In the genomic region with DNA sequence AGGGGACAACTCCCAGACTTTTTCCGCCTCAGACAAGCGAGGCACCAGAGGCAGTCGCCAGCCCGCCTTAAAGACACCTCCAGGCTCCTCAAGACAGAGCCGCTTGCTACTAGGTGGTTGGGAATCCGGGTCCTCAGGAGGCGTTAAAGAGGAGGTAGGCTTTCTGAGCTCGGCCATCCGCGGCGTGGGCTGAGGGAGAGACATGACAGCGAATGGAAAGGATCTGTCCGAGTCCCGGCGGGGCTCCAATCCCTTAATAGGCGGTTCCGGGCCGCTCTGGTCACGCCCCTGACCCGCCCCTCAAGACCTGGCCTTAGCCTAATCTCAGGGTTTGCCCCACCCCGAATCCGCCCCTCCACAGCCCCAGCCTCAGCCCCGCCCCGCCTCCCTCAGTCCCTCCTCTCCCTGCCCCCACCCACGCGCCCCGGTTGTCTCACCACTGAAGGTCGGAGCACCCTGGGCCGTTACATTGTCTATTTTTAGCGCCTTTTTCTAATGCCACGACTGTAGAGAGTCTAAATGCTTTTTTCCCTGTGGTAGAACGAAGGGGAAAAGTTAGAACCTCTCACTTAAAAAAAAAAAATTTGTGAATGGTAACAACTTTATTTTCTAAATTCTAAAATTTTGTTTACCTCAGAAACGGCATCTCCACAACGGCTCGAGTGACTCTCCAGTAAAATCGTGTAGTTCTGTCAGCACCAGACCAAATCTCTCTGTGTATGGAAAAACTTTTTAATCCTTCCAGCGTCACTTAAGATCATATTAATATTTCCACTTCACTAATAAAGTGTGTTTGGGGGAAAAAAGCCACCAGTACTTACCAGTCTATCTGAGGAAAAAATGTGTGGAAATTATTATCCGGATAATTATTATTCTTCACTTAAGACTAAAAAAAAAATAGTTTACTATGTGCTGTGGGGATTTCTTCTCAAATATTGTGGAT, we compare ENCODE assay signal across 8 cellular contexts. TPM values are rescaled to one million over a fixed set of nuclear protein-coding genes. Genes with fewer than 3 reads are reported as not detected.
DNase-seq lines count a peak whose midpoint lies in the region; ATAC-seq, FAIRE-seq and TF ChIP-seq lines count a peak whose summit lies in the region.

A gene (minus strand): TSS at position 229 of the 943 bp plus-strand sequence. CDS start 25 bp downstream, at position 204.

- dilution Hi-C loops in endothelial cell of umbilical vein (cut with MboI; ENCODE audit: extremely low pct_ligation_motif_present, low sequenced_read_pairs) = no loop called here

- H3K36me3 ChIP-seq in endothelial cell of umbilical vein (ENCODE audit: control insufficient read depth in 2 of 2, extremely low read depth in 1 of 2, insufficient read depth in 2 of 2, low read length in 2 of 2) (no peaks in the 10 kb centered on the region), thoracic aorta (no peaks in the 10 kb centered on the region)

- no peaks in the 10 kb centered on the region for H3K79me2 ChIP-seq in endothelial cell of umbilical vein (ENCODE audit: control insufficient read depth, insufficient read depth, low read length)

- TF ChIP-seq CTCF in GM10248 (IDR thresholded peaks at IDR 0.05; ENCODE audit: control extremely low read depth, extremely low read depth, low read depth, missing control alignments) (no peak), endothelial cell of umbilical vein (IDR thresholded peaks at IDR 0.05; ENCODE audit: extremely low read depth in 1 of 2, insufficient read depth in 1 of 2, low read depth in 1 of 2, low read length in 2 of 2) (no peak), thoracic aorta (IDR thresholded peaks at IDR 0.05) (no peak)

- FAIRE-seq in endothelial cell of umbilical vein (lab: Jason Lieb, UNC) = peak; percentile 73

- H4K20me1 ChIP-seq in endothelial cell of umbilical vein (replicated peaks; ENCODE audit: control insufficient read depth, extremely low read depth, insufficient read depth, low read length) = no peaks in the 10 kb centered on the region

- DNase-seq in GM10248 (ENCODE audit: extremely low spot score) = peak; percentile 86
- DNase-seq in endothelial cell of umbilical vein (ENCODE audit: low read depth, low spot score) = peak; percentile 55
- DNase-seq in mesenteric fat pad (ENCODE audit: low spot score) = peak; percentile 91
- DNase-seq in thoracic aorta (ENCODE audit: low spot score) = peak; percentile 52
- DNase-seq in activated CD4-positive, CD25-positive, alpha-beta regulatory T cell treated with anti-CD3 and anti-CD28 coated beads, Interleukin-2, amount 50 U/mL, for 72 hours = no peak

- TF ChIP-seq POLR2A in Raji (IDR thresholded peaks at IDR 0.05; ENCODE audit: insufficient read depth, low read depth, low read length) = peak; percentile 49; the same call in 1 of the 2 replicates
- no peak for TF ChIP-seq POLR2A in endothelial cell of umbilical vein (IDR thresholded peaks at IDR 0.05; ENCODE audit: low read depth, low read length)

- peak within 1 kb of the TSS; percentile 79 for H3K4me2 ChIP-seq in endothelial cell of umbilical vein (ENCODE audit: insufficient read depth, low read length)

- ATAC-seq in GM21381 (IDR thresholded peaks at IDR 0.05; ENCODE audit: unreplicated experiment) = peak; percentile 85
- ATAC-seq in HG03558 (IDR thresholded peaks at IDR 0.05; ENCODE audit: extremely low read depth, unreplicated experiment) = peak; percentile 60
- peak; percentile 78 for ATAC-seq in thoracic aorta (ENCODE audit: insufficient number of reproducible peaks, low FRiP score, low read depth)

- peak within 1 kb of the TSS; percentile 87 for H2AFZ ChIP-seq in endothelial cell of umbilical vein (ENCODE audit: low read depth, low read length)

- H3K27ac ChIP-seq in endothelial cell of umbilical vein (ENCODE audit: insufficient read depth, low read depth, low read length) = no peak within 1 kb of the TSS
- peak within 1 kb of the TSS; percentile 10 to 37 for H3K27ac ChIP-seq in thoracic aorta

- H3K9me1 ChIP-seq in endothelial cell of umbilical vein (replicated peaks; ENCODE audit: control insufficient read depth, extremely low read depth, insufficient read depth, low read length) = no peaks in the 10 kb centered on the region

- H3K27me3 ChIP-seq in endothelial cell of umbilical vein (ENCODE audit: control insufficient read depth in 2 of 2, insufficient read depth in 2 of 2, low read length in 2 of 2) (peaks cover 0 to 47% of the 10 kb centered on the region in 2 experiments), thoracic aorta (replicated peaks; ENCODE audit: insufficient read depth) (no peaks in the 10 kb centered on the region)

- POLR2A ChIA-PET in GM10248 (lab: Yijun Ruan, JAX) = no interaction called here
- POLR2A ChIA-PET in endothelial cell of umbilical vein (lab: Charles Lee) = no interaction called here

- CTCF ChIA-PET in GM10248 (lab: Yijun Ruan, JAX) = interaction anchor here (1.2 to 1.7 kb wide), 4 partner anchors 8 to 153 kb away, joined by 3 to 6 read pairs (median 3); no protein-coding TSS in a partner anchor
- CTCF ChIA-PET in endothelial cell of umbilical vein (lab: Charles Lee) = no interaction called here

- peaks cover 2% of the 10 kb centered on the region for H3K4me1 ChIP-seq in endothelial cell of umbilical vein (ENCODE audit: control insufficient read depth, extremely low read depth, insufficient read depth, low read length)
- H3K4me1 ChIP-seq in thoracic aorta (ENCODE audit: control insufficient read depth in 1 of 2, low read depth in 2 of 2) = peaks cover 0 to 3% of the 10 kb centered on the region in 2 donors

- no peak within 1 kb of the TSS for H3K9ac ChIP-seq in endothelial cell of umbilical vein (replicated peaks; ENCODE audit: extremely low read depth, insufficient read depth, low read length)

- intact Hi-C loops in endothelial cell of umbilical vein (cut with micrococcal nuclease) = loop anchor here (1.0 to 2.0 kb wide), 2 partner anchors 16 to 21 kb away; no protein-coding TSS in a partner anchor

- no TSS peak for BruUV-seq in endothelial cell of umbilical vein (replicated peaks; lab: Mats Ljungman, UMichigan)

- no peaks in the 10 kb centered on the region for H3K9me3 ChIP-seq in endothelial cell of umbilical vein (replicated peaks; ENCODE audit: control insufficient read depth, insufficient read depth, low read length)
- no peaks in the 10 kb centered on the region for H3K9me3 ChIP-seq in thoracic aorta

- peak within 1 kb of the TSS; percentile 2 to 40 (median 27) for H3K4me3 ChIP-seq in endothelial cell of umbilical vein (replicated peaks in 1 of 3; ENCODE audit: insufficient read depth in 1 of 3, low read depth in 1 of 3, low read length in 3 of 3)
- peak within 1 kb of the TSS; percentile 73 for H3K4me3 ChIP-seq in thoracic aorta

TF ChIP-seq in endothelial cell of umbilical vein, 7 proteins besides CTCF, POLR2A, EP300 and RAD21:
- no peak for TF ChIP-seq POLR2AphosphoS5 (IDR thresholded peaks at IDR 0.05; ENCODE audit: insufficient read depth, low read depth, low read length)
- no peak for TF ChIP-seq FOS (IDR thresholded peaks at IDR 0.05; ENCODE audit: borderline replicate concordance, insufficient read depth, low read length)

RNA-seq across cellular contexts. Expression of the gene that starts here (rescaled TPM):
- not detected in 2 replicates for total RNA-seq in endothelial cell of umbilical vein
- polyA plus RNA-seq in endothelial cell of umbilical vein = not detected in 2 replicates
- not detected in 2 replicates for polyA plus RNA-seq in endothelial cell of umbilical vein (2011; cell fraction: cytosol; rRNA removed)
- not detected in 2 replicates for polyA plus RNA-seq in endothelial cell of umbilical vein (2011; cell fraction: nucleus; rRNA removed)
- polyA plus RNA-seq in endothelial cell of umbilical vein (2012) = not detected in 2 replicates
- not detected in 2 replicates for polyA minus RNA-seq in endothelial cell of umbilical vein
- not detected for polyA minus RNA-seq in endothelial cell of umbilical vein (2011; cell fraction: cytosol; rRNA and poly(A)+ RNA removed)
- polyA minus RNA-seq in endothelial cell of umbilical vein (2011; cell fraction: nucleus; rRNA and poly(A)+ RNA removed) = not detected in 2 replicates
- not detected for total RNA-seq in mesenteric fat pad
- not detected for total RNA-seq in thoracic aorta

Comparison
In these comparisons a context has a peak if more than half of its experiments do, and no peak if none do; other contexts are left out.
1. Peak in DNase-seq, H3K4me3 ChIP-seq and H3K4me2 ChIP-seq in endothelial cell of umbilical vein; RNA of the gene not detected or under 1 TPM.
2. Peak in DNase-seq in mesenteric fat pad; RNA of the gene not detected or under 1 TPM.
3. Peak in DNase-seq, ATAC-seq, H3K4me3 ChIP-seq and H3K27ac ChIP-seq in thoracic aorta; RNA of the gene not detected or under 1 TPM.